In genomic region chr4:94598758-94599157, GRCh38 we compare ENCODE assay signal across 26 cellular contexts.
"Had no signal": no experiment of that assay in that cellular context is flagged by ENCODE, and none has a peak within 500 bp of the region (broad histone marks: within the 10 kb centered on the region; RNA-seq: fewer than 3 reads in every experiment).

No MANE protein-coding gene starts in this region.

- H3K4me3 Mint-ChIP-seq: immature natural killer cell; memory B cell; natural killer cell treated with Interleukin-12 subunit alpha and Interleukin-12 subunit beta and Interleukin-15 and Interleukin-18, amount 100 ng/mL, for 72 hours; neural crest cell; stimulated activated naive B cell treated with anti-CD40 and anti-IgM and Interleukin-4, amounts not matched to agents 10 μg/mL and 1 μg/mL and 100 μg/mL, for 72 hours; stimulated activated naive CD8-positive, alpha-beta T cell treated with anti-CD3 and anti-CD28 coated beads, Interleukin-15, Interleukin-2, amounts not matched to agents 100 ng/mL and 50 ng/mL, for 24 hours had no signal

- ATAC-seq: left colon; natural killer cell treated with Interleukin-12 subunit alpha and Interleukin-12 subunit beta and Interleukin-15 and Interleukin-18, amount 100 ng/mL, for 72 hours; pancreas; right lobe of liver; stimulated activated naive B cell treated with anti-CD40 and anti-IgM and Interleukin-4, amounts not matched to agents 10 μg/mL and 1 μg/mL and 100 μg/mL, for 72 hours had no signal

- H3K36me3 Mint-ChIP-seq: immature natural killer cell; memory B cell; natural killer cell treated with Interleukin-12 subunit alpha and Interleukin-12 subunit beta and Interleukin-15 and Interleukin-18, amount 100 ng/mL, for 72 hours; stimulated activated naive B cell treated with anti-CD40 and anti-IgM and Interleukin-4, amounts not matched to agents 10 μg/mL and 1 μg/mL and 100 μg/mL, for 72 hours had no signal

- DNase-seq: dermis blood vessel endothelial cell; effector memory CD4-positive, alpha-beta T cell; hypothalamus; immature natural killer cell; islet precursor cell; kidney glomerular epithelial cell; left colon; pancreas; right lobe of liver; small intestine; stimulated activated CD4-positive, alpha-beta T cell treated with anti-CD3 and anti-CD28 coated beads, Interleukin-15, amount 100 ng/mL, for 24 hours; stimulated activated CD4-positive, alpha-beta T cell treated with anti-CD3 and anti-CD28 coated beads, Interleukin-2, amount 100 ng/mL, for 48 hours; stimulated activated naive B cell treated with anti-CD40 and anti-IgM and Interleukin-4, amounts not matched to agents 10 μg/mL and 1 μg/mL and 100 μg/mL, for 72 hours; upper lobe of left lung had no signal

- H3K9me3 Mint-ChIP-seq: immature natural killer cell; memory B cell; natural killer cell treated with Interleukin-12 subunit alpha and Interleukin-12 subunit beta and Interleukin-15 and Interleukin-18, amount 100 ng/mL, for 72 hours; neural crest cell; stimulated activated naive B cell treated with anti-CD40 and anti-IgM and Interleukin-4, amounts not matched to agents 10 μg/mL and 1 μg/mL and 100 μg/mL, for 72 hours; stimulated activated naive CD8-positive, alpha-beta T cell treated with anti-CD3 and anti-CD28 coated beads, Interleukin-15, Interleukin-2, amounts not matched to agents 100 ng/mL and 50 ng/mL, for 24 hours had no signal

- H3K27me3 ChIP-seq: neutrophil, pancreas, right lobe of liver, tibial nerve, upper lobe of left lung had no signal

- H3K27me3 Mint-ChIP-seq: memory B cell; natural killer cell treated with Interleukin-12 subunit alpha and Interleukin-12 subunit beta and Interleukin-15 and Interleukin-18, amount 100 ng/mL, for 72 hours; stimulated activated naive B cell treated with anti-CD40 and anti-IgM and Interleukin-4, amounts not matched to agents 10 μg/mL and 1 μg/mL and 100 μg/mL, for 72 hours; stimulated activated naive CD8-positive, alpha-beta T cell treated with anti-CD3 and anti-CD28 coated beads, Interleukin-15, Interleukin-2, amounts not matched to agents 100 ng/mL and 50 ng/mL, for 24 hours had no signal

- H3K4me3 ChIP-seq: coronary artery, lung, pancreas, right lobe of liver, thoracic aorta, tibial nerve, upper lobe of left lung had no signal

- H3K9me3 ChIP-seq: neutrophil, pancreas, right lobe of liver, thoracic aorta, tibial nerve, upper lobe of left lung had no signal

- H3K4me1 Mint-ChIP-seq: memory B cell; stimulated activated naive B cell treated with anti-CD40 and anti-IgM and Interleukin-4, amounts not matched to agents 10 μg/mL and 1 μg/mL and 100 μg/mL, for 72 hours had no signal

- H3K27ac ChIP-seq: coronary artery, neutrophil, pancreas, right lobe of liver, thoracic aorta, tibial nerve, upper lobe of left lung had no signal

- FAIRE-seq: endothelial cell of umbilical vein, frontal cortex, pancreas, small intestine, urothelium cell line had no signal

- H3K27ac Mint-ChIP-seq: immature natural killer cell; memory B cell; natural killer cell treated with Interleukin-12 subunit alpha and Interleukin-12 subunit beta and Interleukin-15 and Interleukin-18, amount 100 ng/mL, for 72 hours; stimulated activated naive B cell treated with anti-CD40 and anti-IgM and Interleukin-4, amounts not matched to agents 10 μg/mL and 1 μg/mL and 100 μg/mL, for 72 hours; stimulated activated naive CD8-positive, alpha-beta T cell treated with anti-CD3 and anti-CD28 coated beads, Interleukin-15, Interleukin-2, amounts not matched to agents 100 ng/mL and 50 ng/mL, for 24 hours had no signal

- H3K36me3 ChIP-seq: neutrophil, pancreas, right lobe of liver, thoracic aorta had no signal
